Comparison of ENCODE assay signal across 8 cellular contexts in genomic region chr20:57432874-57433491, GRCh38. TPM values are rescaled to one million over a fixed set of nuclear protein-coding genes. Genes with fewer than 3 reads are reported as not detected.
DNase-seq lines count a peak whose midpoint lies in the region; ATAC-seq and TF ChIP-seq lines count a peak whose summit lies in the region.

No MANE protein-coding gene starts in this region.

- TF ChIP-seq EP300 in upper lobe of left lung (IDR thresholded peaks at IDR 0.05), result no peak
- no peak for TF ChIP-seq EP300 in tibial nerve (IDR thresholded peaks at IDR 0.05)

- H3K27ac ChIP-seq in OCI-LY1 (ENCODE audit: low read depth, low read length, poor library complexity, severe bottlenecking) (peak overlapping the region; percentile 91), mesenchymal stem cell (ENCODE audit: low read length, poor library complexity, severe bottlenecking) (no peak overlapping the region), upper lobe of left lung (peak overlapping the region; percentile 32 to 80 (median 50)), tibial nerve (peak overlapping the region in 1 of 4 donors; percentile 12)

- H3K9me2 ChIP-seq in OCI-LY1 (ENCODE audit: low read depth, low read length), result no peaks in the 10 kb centered on the region

- H3K79me1 ChIP-seq in mesenchymal stem cell (replicated peaks; ENCODE audit: low read length, poor library complexity, severe bottlenecking), result no peaks in the 10 kb centered on the region

- H3K27me3 ChIP-seq in OCI-LY1 (ENCODE audit: insufficient read depth, low read length) (no peaks in the 10 kb centered on the region), mesenchymal stem cell (ENCODE audit: control insufficient read depth in 1 of 2, insufficient read depth in 1 of 2, low read length in 2 of 2) (peaks cover 18 to 24% of the 10 kb centered on the region in 2 experiments), upper lobe of left lung (no peaks in the 10 kb centered on the region), tibial nerve (no peaks in the 10 kb centered on the region)

- H3K9ac ChIP-seq in OCI-LY1 (ENCODE audit: low read length), result peak overlapping the region; percentile 51
- no peak overlapping the region for H3K9ac ChIP-seq in mesenchymal stem cell (ENCODE audit: low read length)

- H2AK5ac ChIP-seq in mesenchymal stem cell (ENCODE audit: low read length, severe bottlenecking), result no peak overlapping the region

- H4K8ac ChIP-seq in mesenchymal stem cell (ENCODE audit: low read length), result no peak overlapping the region

- no peaks in the 10 kb centered on the region for H3K36me3 Mint-ChIP-seq in activated T-cell treated with anti-CD3 and anti-CD28 coated beads, Interleukin-2, amount 50 U/mL, for 4 hours (ENCODE audit: insufficient read depth)

- no peak overlapping the region for H3K18ac ChIP-seq in mesenchymal stem cell (ENCODE audit: low read depth in 1 of 2, low read length in 2 of 2)

- peak; percentile 41 for DNase-seq in activated T-cell treated with anti-CD3 and anti-CD28 coated beads, Interleukin-2, amount 50 U/mL, for 4 hours
- peak; percentile 8 for DNase-seq in mesenchymal stem cell
- DNase-seq in upper lobe of left lung, result peak; percentile 88 to 91
- DNase-seq in NCI-H1092 treated with DMSO at 0.1 percent for 48 hours (lab: John Stamatoyannopoulos, UW), result no peak
- DNase-seq in tibial nerve (ENCODE audit: low spot score in 2 of 2), result no peak

- WGBS in mesenchymal stem cell, result 51% methylated on average over 9 of the region's 13 CpGs
- WGBS in upper lobe of left lung, 2 donors, result 26 to 35% methylated on average over 9 to 13 of the region's 13 CpGs
- WGBS in tibial nerve, 2 donors, result 47 to 61% methylated on average over 13 of the region's 13 CpGs

- no peak overlapping the region for H2BK120ac ChIP-seq in mesenchymal stem cell (ENCODE audit: low read depth, low read length)

- H3K4me2 ChIP-seq in OCI-LY1 (ENCODE audit: low read length) (peak overlapping the region; percentile 48), mesenchymal stem cell (ENCODE audit: low read length, poor library complexity, severe bottlenecking) (no peak overlapping the region)

- no peak overlapping the region for H2BK15ac ChIP-seq in mesenchymal stem cell (ENCODE audit: low read depth, poor library complexity, severe bottlenecking)

- no peak overlapping the region for H3K23ac ChIP-seq in mesenchymal stem cell (ENCODE audit: low read length in 2 of 2)

- no peak for TF ChIP-seq CTCF in OCI-LY1 (IDR thresholded peaks at IDR 0.05; ENCODE audit: low read length)
- no peak for TF ChIP-seq CTCF in upper lobe of left lung (IDR thresholded peaks at IDR 0.05)
- no peak for TF ChIP-seq CTCF in tibial nerve (IDR thresholded peaks at IDR 0.05)

- H3K4me1 Mint-ChIP-seq in activated T-cell treated with anti-CD3 and anti-CD28 coated beads, Interleukin-2, amount 50 U/mL, for 4 hours (ENCODE audit: low read depth), result peaks cover 61% of the 10 kb centered on the region

- no peaks in the 10 kb centered on the region for H3K79me2 ChIP-seq in OCI-LY1 (ENCODE audit: insufficient read depth, low read length)

- H3K4ac ChIP-seq in mesenchymal stem cell (ENCODE audit: low read depth in 1 of 2, low read length in 2 of 2), result no peak overlapping the region

- H3K14ac ChIP-seq in mesenchymal stem cell (ENCODE audit: low read length in 2 of 2), result no peak overlapping the region

- no peak overlapping the region for H2BK5ac ChIP-seq in mesenchymal stem cell (ENCODE audit: low read depth, low read length, poor library complexity, severe bottlenecking)

- no peak overlapping the region for H2BK12ac ChIP-seq in mesenchymal stem cell (ENCODE audit: low read length in 2 of 2)

- H3K9me3 Mint-ChIP-seq in activated T-cell treated with anti-CD3 and anti-CD28 coated beads, Interleukin-2, amount 50 U/mL, for 4 hours, result no peaks in the 10 kb centered on the region

- H3K4me3 Mint-ChIP-seq in activated T-cell treated with anti-CD3 and anti-CD28 coated beads, Interleukin-2, amount 50 U/mL, for 4 hours, result peak overlapping the region; percentile 54

- H3K4me1 ChIP-seq in OCI-LY1 (ENCODE audit: insufficient read depth, low read length, severe bottlenecking) (peaks cover 55% of the 10 kb centered on the region), mesenchymal stem cell (ENCODE audit: control insufficient read depth, insufficient read depth, low read depth, low read length) (peaks cover 16% of the 10 kb centered on the region), upper lobe of left lung (peaks cover 24 to 40% (median 34%) of the 10 kb centered on the region in 4 donors), tibial nerve (peaks cover 0 to 16% (median 7%) of the 10 kb centered on the region in 4 donors)

- H4K20me1 ChIP-seq in OCI-LY1 (ENCODE audit: insufficient read depth, low read length), result no peaks in the 10 kb centered on the region

- TF ChIP-seq POLR2A in upper lobe of left lung (IDR thresholded peaks at IDR 0.05) (no peak), tibial nerve (IDR thresholded peaks at IDR 0.05) (no peak)

- peak; percentile 83 for ATAC-seq in GM18870 (IDR thresholded peaks at IDR 0.05; ENCODE audit: unreplicated experiment)
- peak; percentile 89 for ATAC-seq in HG02943 (IDR thresholded peaks at IDR 0.05; ENCODE audit: low read depth, unreplicated experiment)
- peak; percentile 81 to 85 for ATAC-seq in activated T-cell treated with anti-CD3 and anti-CD28 coated beads, Interleukin-2, amount 50 U/mL, for 4 hours
- peak; percentile 53 to 72 for ATAC-seq in upper lobe of left lung (ENCODE audit: low FRiP score in 2 of 2)

- no peak overlapping the region for H4K91ac ChIP-seq in mesenchymal stem cell (ENCODE audit: low read length)

- peaks cover 3% of the 10 kb centered on the region; the same call in 1 of the 2 replicates for H3F3A ChIP-seq in OCI-LY1 (ENCODE audit: insufficient read depth, low read length)

- H3K36me3 ChIP-seq in OCI-LY1 (ENCODE audit: insufficient read depth, low read length) (no peaks in the 10 kb centered on the region), mesenchymal stem cell (ENCODE audit: control insufficient read depth in 1 of 2, insufficient read depth in 2 of 2, low read depth in 1 of 2, low read length in 2 of 2) (no peaks in the 10 kb centered on the region), upper lobe of left lung (no peaks in the 10 kb centered on the region), tibial nerve (no peaks in the 10 kb centered on the region)

- H2AFZ ChIP-seq in OCI-LY1 (ENCODE audit: low read length) (no peak overlapping the region), mesenchymal stem cell (ENCODE audit: low read depth, low read length) (no peak overlapping the region)

- no peaks in the 10 kb centered on the region for H3K9me3 ChIP-seq in OCI-LY1 (ENCODE audit: low read length)
- peaks cover 3% of the 10 kb centered on the region for H3K9me3 ChIP-seq in mesenchymal stem cell (ENCODE audit: control insufficient read depth, low read length)
- H3K9me3 ChIP-seq in upper lobe of left lung, result no peaks in the 10 kb centered on the region
- peaks cover 0 to 10% (median 0%) of the 10 kb centered on the region in 4 donors for H3K9me3 ChIP-seq in tibial nerve

- no peaks in the 10 kb centered on the region for H3K27me3 Mint-ChIP-seq in activated T-cell treated with anti-CD3 and anti-CD28 coated beads, Interleukin-2, amount 50 U/mL, for 4 hours (ENCODE audit: low read depth)

- H3K4me3 ChIP-seq in OCI-LY1 (ENCODE audit: low read depth, low read length, poor library complexity, severe bottlenecking) (no peak overlapping the region), mesenchymal stem cell (ENCODE audit: insufficient read depth in 1 of 2, low read depth in 1 of 2, low read length in 2 of 2) (no peak overlapping the region), upper lobe of left lung (no peak overlapping the region), tibial nerve (no peak overlapping the region)

RNA-seq across cellular contexts. Expression of gene RBM38, which starts 41.8 kb away (rescaled TPM):
- total RNA-seq in activated T-cell treated with anti-CD3 and anti-CD28 coated beads, Interleukin-2, amount 50 U/mL, for 4 hours, result 100 to 1,000 TPM; 123 to 172 (median 129) TPM
- 4.6 TPM for polyA plus RNA-seq in mesenchymal stem cell (2013, experiment 1 of 2)
- polyA plus RNA-seq in mesenchymal stem cell (2013, experiment 2 of 2), result 4.8 TPM
- total RNA-seq in upper lobe of left lung, result 10 to 100 TPM; 14.7 to 27.5 (median 22.3) TPM
- total RNA-seq in tibial nerve, result 10 to 100 TPM in 1 of 4 donors, 1 to 10 TPM in 3; 4.8 to 14.4 (median 5.8) TPM

Comparison
In these comparisons a context has a peak if more than half of its experiments do, and no peak if none do; other contexts are left out.
1. DNase-seq: peak in activated T-cell treated with anti-CD3 and anti-CD28 coated beads, Interleukin-2, amount 50 U/mL, for 4 hours (single experiment), mesenchymal stem cell (single experiment) and upper lobe of left lung (2 of 2); none in NCI-H1092 treated with DMSO at 0.1 percent for 48 hours (single experiment) and tibial nerve (0 of 2).
2. RNA of gene RBM38, which starts 41.8 kb away (total RNA-seq): 123 to 172 TPM in activated T-cell treated with anti-CD3 and anti-CD28 coated beads, Interleukin-2, amount 50 U/mL, for 4 hours; 14.7 to 27.5 TPM in upper lobe of left lung and 4.8 to 14.4 TPM in tibial nerve; every median in the first group is over 4 times any median in the second.
3. Peak in every context shown above with its lines, with median percentiles within 50 percentile points of each other: ATAC-seq.